Comparison of ENCODE assay signal across 8 cellular contexts in the genomic region with DNA sequence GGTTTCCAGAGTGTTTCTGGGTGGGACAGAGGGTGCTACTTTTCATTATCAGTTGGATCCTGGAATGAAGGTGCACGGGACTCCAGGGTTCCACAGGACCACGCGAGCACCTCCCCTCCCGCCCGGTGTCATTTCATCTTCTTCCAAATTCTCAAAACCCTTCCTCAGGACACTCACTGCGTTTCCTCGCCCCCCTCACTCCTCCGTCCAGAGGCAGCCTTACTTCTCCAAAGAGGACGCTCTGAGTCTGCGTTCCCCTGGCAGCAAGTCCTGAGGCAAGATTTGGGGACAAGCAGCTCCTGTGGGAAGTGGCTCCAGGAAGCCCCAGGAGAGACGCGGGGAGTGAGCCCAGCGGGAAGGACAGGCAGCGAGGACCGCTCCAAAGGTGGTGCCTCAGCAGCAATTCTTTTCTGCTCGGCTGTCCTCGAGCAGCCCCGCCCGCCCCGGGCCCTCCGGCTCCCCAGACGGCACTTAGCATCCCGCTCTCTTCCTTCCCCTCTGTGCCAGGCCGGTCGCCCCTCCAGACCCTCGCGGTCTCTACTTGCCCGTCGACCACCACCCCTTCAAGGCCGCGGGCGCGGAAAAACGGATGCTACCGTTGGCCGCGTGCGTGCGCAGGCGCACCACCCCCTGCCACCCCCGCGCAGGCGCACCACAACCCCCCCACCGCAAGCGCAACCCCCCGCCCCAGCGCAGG. TPM values are rescaled to one million over a fixed set of nuclear protein-coding genes. Genes with fewer than 3 reads are reported as not detected.
DNase-seq lines count a peak whose midpoint lies in the region; ATAC-seq and TF ChIP-seq lines count a peak whose summit lies in the region.

No MANE protein-coding gene starts in this region.

- H3K9me3 ChIP-seq in HEK293 (ENCODE audit: control insufficient read depth, insufficient read depth, low read depth, low read length): no peaks in the 10 kb centered on the region
- no peaks in the 10 kb centered on the region for H3K9me3 ChIP-seq in MG63
- no peaks in the 10 kb centered on the region for H3K9me3 ChIP-seq in colonic mucosa
- H3K9me3 ChIP-seq in muscle layer of colon (ENCODE audit: low read length): no peaks in the 10 kb centered on the region

- TF ChIP-seq CTCF in HEK293 (tag by site-specific recombination; IDR thresholded peaks at IDR 0.05): no peak
- TF ChIP-seq CTCF in colonic mucosa (IDR thresholded peaks at IDR 0.05): no peak

- H3K4me1 ChIP-seq in HEK293 (ENCODE audit: control insufficient read depth, insufficient read depth, low read length) (peaks cover 17% of the 10 kb centered on the region), colonic mucosa (peaks cover 4% of the 10 kb centered on the region), muscle layer of colon (ENCODE audit: insufficient read depth, low read length) (peaks cover 24% of the 10 kb centered on the region)

- CTCF ChIA-PET in HEK293 (lab: Yijun Ruan, JAX): no interaction called here

- intact Hi-C loops in colonic mucosa (cut with DNase I): no loop called here

- H3K36me3 ChIP-seq in HEK293 (ENCODE audit: control insufficient read depth in 2 of 2, insufficient read depth in 1 of 2, low read length in 2 of 2) (peaks cover 0 to 5% of the 10 kb centered on the region in 2 experiments; a peak in 1 of 3 replicates), MG63 (peaks cover 42% of the 10 kb centered on the region), colonic mucosa (no peaks in the 10 kb centered on the region), muscle layer of colon (ENCODE audit: insufficient read depth, low read length) (no peaks in the 10 kb centered on the region)

- ATAC-seq in GM18868 (IDR thresholded peaks at IDR 0.05; ENCODE audit: unreplicated experiment): no peak

- H3K4me3 ChIP-seq in HEK293 (ENCODE audit: low read depth, low read length) (peak overlapping the region; percentile 70), MG63 (peak overlapping the region; percentile 99), colonic mucosa (peak overlapping the region; percentile 82), muscle layer of colon (ENCODE audit: low read depth in 1 of 2, low read length in 2 of 2) (peak overlapping the region; percentile 89 to 92)

- H3K27ac ChIP-seq in HEK293 (ENCODE audit: extremely low read depth, low read depth, low read length): peak overlapping the region; percentile 80; the same call in 1 of the 2 replicates
- peak overlapping the region; percentile 77 for H3K27ac ChIP-seq in colonic mucosa
- H3K27ac ChIP-seq in muscle layer of colon (ENCODE audit: low read depth, low read length): peak overlapping the region; percentile 90

- H3K27me3 ChIP-seq in MG63 (no peaks in the 10 kb centered on the region), colonic mucosa (no peaks in the 10 kb centered on the region), muscle layer of colon (ENCODE audit: control insufficient read depth in 1 of 2, insufficient read depth in 2 of 2, low read length in 2 of 2) (no peaks in the 10 kb centered on the region)

- peak overlapping the region; percentile 89 to 94 for H3K9ac ChIP-seq in colonic mucosa (ENCODE audit: low read depth in 2 of 2, low read length in 2 of 2)
- peak overlapping the region; percentile 71 for H3K9ac ChIP-seq in muscle layer of colon (ENCODE audit: low read length)

- POLR2A ChIA-PET in HEK293 (lab: Yijun Ruan, JAX): interaction anchor here (0.9 to 2.0 kb wide), 3 partner anchors 24 to 28 kb away, joined by 3 to 7 read pairs (median 5); a partner anchor contains a TSS

- DNase-seq in NCI-H2171 (lab: John Stamatoyannopoulos, UW) (peak; percentile 43), NCI-H2171 treated with DMSO at 0.1 percent for 48 hours (lab: John Stamatoyannopoulos, UW) (no peak), MG63 (no peak), colonic mucosa (no peak), AG20443 (ENCODE audit: low spot score) (no peak)

TF ChIP-seq in HEK293, 187 proteins besides CTCF, POLR2A, EP300 and RAD21 (continues in another document):
- TF ChIP-seq ZNF501 (tag by site-specific recombination; IDR thresholded peaks at IDR 0.05) (peak; percentile 48), ZNF521 (tag by site-specific recombination; IDR thresholded peaks at IDR 0.05) (no peak), ZNF394 (tag by site-specific recombination; IDR thresholded peaks at IDR 0.05; ENCODE audit: borderline replicate concordance) (0 out of 2 replicates have a peak, but pooled peaks have one; percentile 16), ZNF629 (tag by site-specific recombination; IDR thresholded peaks at IDR 0.05) (no peak), ZNF768 (tag by site-specific recombination; IDR thresholded peaks at IDR 0.05) (no peak), ZBTB7A (tag by site-specific recombination; IDR thresholded peaks at IDR 0.05; ENCODE audit: low read depth) (peak; percentile 79; the same call in 1 of the 2 replicates), GLI4 (tag by site-specific recombination; IDR thresholded peaks at IDR 0.05) (0 out of 2 replicates have a peak, but pooled peaks have one; percentile 28), ZNF837 (tag by site-specific recombination; IDR thresholded peaks at IDR 0.05) (no peak)
- TF ChIP-seq, protein P1, sequence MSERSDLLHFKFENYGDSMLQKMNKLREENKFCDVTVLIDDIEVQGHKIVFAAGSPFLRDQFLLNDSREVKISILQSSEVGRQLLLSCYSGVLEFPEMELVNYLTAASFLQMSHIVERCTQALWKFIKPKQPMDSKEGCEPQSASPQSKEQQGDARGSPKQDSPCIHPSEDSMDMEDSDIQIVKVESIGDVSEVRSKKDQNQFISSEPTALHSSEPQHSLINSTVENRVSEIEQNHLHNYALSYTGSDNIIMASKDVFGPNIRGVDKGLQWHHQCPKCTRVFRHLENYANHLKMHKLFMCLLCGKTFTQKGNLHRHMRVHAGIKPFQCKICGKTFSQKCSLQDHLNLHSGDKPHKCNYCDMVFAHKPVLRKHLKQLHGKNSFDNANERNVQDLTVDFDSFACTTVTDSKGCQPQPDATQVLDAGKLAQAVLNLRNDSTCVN (tag by site-specific recombination; optimal IDR thresholded peaks at IDR 0.05): peak; percentile 67
- TF ChIP-seq, protein P2, sequence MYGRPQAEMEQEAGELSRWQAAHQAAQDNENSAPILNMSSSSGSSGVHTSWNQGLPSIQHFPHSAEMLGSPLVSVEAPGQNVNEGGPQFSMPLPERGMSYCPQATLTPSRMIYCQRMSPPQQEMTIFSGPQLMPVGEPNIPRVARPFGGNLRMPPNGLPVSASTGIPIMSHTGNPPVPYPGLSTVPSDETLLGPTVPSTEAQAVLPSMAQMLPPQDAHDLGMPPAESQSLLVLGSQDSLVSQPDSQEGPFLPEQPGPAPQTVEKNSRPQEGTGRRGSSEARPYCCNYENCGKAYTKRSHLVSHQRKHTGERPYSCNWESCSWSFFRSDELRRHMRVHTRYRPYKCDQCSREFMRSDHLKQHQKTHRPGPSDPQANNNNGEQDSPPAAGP (tag by site-specific recombination; IDR thresholded peaks at IDR 0.05): no peak
- TF ChIP-seq, protein P3, sequence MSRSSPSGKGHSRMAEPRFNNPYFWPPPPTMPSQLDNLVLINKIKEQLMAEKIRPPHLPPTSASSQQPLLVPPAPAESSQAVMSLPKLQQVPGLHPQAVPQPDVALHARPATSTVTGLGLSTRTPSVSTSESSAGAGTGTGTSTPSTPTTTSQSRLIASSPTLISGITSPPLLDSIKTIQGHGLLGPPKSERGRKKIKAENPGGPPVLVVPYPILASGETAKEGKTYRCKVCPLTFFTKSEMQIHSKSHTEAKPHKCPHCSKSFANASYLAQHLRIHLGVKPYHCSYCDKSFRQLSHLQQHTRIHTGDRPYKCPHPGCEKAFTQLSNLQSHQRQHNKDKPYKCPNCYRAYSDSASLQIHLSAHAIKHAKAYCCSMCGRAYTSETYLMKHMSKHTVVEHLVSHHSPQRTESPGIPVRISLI (tag by site-specific recombination; IDR thresholded peaks at IDR 0.05): peak; percentile 10; the same call in 1 of the 2 replicates
- TF ChIP-seq, protein P4, sequence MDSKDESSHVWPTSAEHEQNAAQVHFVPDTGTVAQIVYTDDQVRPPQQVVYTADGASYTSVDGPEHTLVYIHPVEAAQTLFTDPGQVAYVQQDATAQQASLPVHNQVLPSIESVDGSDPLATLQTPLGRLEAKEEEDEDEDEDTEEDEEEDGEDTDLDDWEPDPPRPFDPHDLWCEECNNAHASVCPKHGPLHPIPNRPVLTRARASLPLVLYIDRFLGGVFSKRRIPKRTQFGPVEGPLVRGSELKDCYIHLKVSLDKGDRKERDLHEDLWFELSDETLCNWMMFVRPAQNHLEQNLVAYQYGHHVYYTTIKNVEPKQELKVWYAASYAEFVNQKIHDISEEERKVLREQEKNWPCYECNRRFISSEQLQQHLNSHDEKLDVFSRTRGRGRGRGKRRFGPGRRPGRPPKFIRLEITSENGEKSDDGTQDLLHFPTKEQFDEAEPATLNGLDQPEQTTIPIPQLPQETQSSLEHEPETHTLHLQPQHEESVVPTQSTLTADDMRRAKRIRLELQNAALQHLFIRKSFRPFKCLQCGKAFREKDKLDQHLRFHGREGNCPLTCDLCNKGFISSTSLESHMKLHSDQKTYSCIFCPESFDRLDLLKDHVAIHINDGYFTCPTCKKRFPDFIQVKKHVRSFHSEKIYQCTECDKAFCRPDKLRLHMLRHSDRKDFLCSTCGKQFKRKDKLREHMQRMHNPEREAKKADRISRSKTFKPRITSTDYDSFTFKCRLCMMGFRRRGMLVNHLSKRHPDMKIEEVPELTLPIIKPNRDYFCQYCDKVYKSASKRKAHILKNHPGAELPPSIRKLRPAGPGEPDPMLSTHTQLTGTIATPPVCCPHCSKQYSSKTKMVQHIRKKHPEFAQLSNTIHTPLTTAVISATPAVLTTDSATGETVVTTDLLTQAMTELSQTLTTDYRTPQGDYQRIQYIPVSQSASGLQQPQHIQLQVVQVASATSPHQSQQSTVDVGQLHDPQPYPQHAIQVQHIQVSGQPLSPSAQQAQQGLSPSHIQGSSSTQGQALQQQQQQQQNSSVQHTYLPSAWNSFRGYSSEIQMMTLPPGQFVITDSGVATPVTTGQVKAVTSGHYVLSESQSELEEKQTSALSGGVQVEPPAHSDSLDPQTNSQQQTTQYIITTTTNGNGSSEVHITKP (tag by site-specific recombination; IDR thresholded peaks at IDR 0.05): peak; percentile 93
- TF ChIP-seq, protein P5, sequence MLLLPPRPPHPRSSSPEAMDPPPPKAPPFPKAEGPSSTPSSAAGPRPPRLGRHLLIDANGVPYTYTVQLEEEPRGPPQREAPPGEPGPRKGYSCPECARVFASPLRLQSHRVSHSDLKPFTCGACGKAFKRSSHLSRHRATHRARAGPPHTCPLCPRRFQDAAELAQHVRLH (tag by site-specific recombination; IDR thresholded peaks at IDR 0.05): peak; percentile 72; the same call in 1 of the 2 replicates

RNA-seq across cellular contexts. Expression of a gene that starts 0.6 kb away (rescaled TPM):
- total RNA-seq in MG63 (2014; rRNA removed; shearing (Covaris generic); ENCODE audit: low replicate concordance): 8.3 and 13.7 TPM in 2 replicates
- total RNA-seq in colonic mucosa: 1 to 10 TPM; 5.8 to 6.1 TPM

RNA-seq across cellular contexts. Expression of a gene that starts 23.7 kb away (rescaled TPM):
- 25.9 and 36.6 TPM in 2 replicates for total RNA-seq in MG63 (2014; rRNA removed; shearing (Covaris generic); ENCODE audit: low replicate concordance)
- 10 to 100 TPM in 1 of 2 donors, 1 to 10 TPM in 1; 9.2 to 14.5 TPM for total RNA-seq in colonic mucosa
